18 cellular contexts compared by ENCODE assay signal in the genomic region with DNA sequence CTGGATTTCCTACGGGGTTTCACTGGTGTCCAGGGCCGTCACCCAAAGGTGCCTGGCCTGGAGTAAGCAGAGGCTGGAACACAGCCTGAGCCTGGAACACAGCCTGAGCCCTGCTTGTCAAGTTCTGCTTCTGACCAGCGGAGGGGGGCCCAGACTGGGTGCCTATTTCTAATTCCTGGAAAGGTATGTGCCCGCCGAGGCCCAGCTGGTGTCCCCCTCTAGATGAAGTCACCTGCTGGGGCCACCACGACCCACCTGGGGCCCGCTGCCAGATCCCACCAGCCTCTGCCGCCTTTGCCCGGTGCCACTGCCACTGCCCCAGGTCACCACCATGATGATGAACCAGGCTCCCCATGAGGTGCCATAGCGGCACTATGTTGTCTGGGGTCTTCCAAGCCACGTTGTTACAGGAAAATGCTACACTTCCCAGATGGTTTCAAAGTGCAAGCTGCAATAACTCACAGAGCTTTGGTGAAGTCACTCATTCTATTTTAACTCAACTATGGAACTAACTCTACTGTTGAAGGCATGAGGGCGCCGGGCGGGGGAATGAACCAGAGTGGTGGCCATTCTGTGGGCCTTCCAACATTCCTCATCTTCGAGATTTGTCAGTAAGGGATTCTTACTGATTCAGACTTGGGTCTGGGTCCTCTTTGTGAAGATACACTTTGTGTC. TPM values are rescaled to one million over a fixed set of nuclear protein-coding genes. Genes with fewer than 3 reads are reported as not detected.
DNase-seq lines count a peak whose midpoint lies in the region; ATAC-seq and TF ChIP-seq lines count a peak whose summit lies in the region.
"Had no signal": no experiment of that assay in that cellular context is flagged by ENCODE, and none has a peak within 500 bp of the region (broad histone marks: within the 10 kb centered on the region; RNA-seq: fewer than 3 reads in every experiment).

No MANE protein-coding gene starts in this region.

- H4K20me1 ChIP-seq in PC-3 (ENCODE audit: low read length), result no peaks in the 10 kb centered on the region
- no peaks in the 10 kb centered on the region for H4K20me1 ChIP-seq in mammary epithelial cell (ENCODE audit: insufficient read depth, low read length)
- no peaks in the 10 kb centered on the region for H4K20me1 ChIP-seq in neural progenitor cell (ENCODE audit: low read depth)
- H4K20me1 ChIP-seq: BLaER1 had no signal

- no peak for TF ChIP-seq POLR2A in suprapubic skin (IDR thresholded peaks at IDR 0.05)

- peak overlapping the region; percentile 64 for H2AFZ ChIP-seq in PC-3 (ENCODE audit: low read length)
- no peak overlapping the region for H2AFZ ChIP-seq in mammary epithelial cell (ENCODE audit: low read depth, low read length)
- no peak overlapping the region for H2AFZ ChIP-seq in neural progenitor cell (replicated peaks)

- peak overlapping the region; percentile 60 for H3K4me3 Mint-ChIP-seq in neural progenitor cell
- H3K4me3 Mint-ChIP-seq in endodermal cell, result no peak overlapping the region
- H3K4me3 Mint-ChIP-seq: activated T-cell treated with anti-CD3 and anti-CD28 coated beads, Interleukin-2, amount 50 U/mL, for 72 hours; natural killer cell treated with Interleukin-12 subunit alpha and Interleukin-12 subunit beta and Interleukin-15 and Interleukin-18, amount 100 ng/mL, for 72 hours; stimulated activated effector memory CD8-positive, alpha-beta T cell treated with anti-CD3 and anti-CD28 coated beads, Interleukin-12 subunit alpha, Interleukin-12 subunit beta, amount 100 ng/mL, for 72 hours had no signal

- H3K9me3 ChIP-seq in PC-3 (ENCODE audit: low read length), result no peaks in the 10 kb centered on the region
- H3K9me3 ChIP-seq in mammary epithelial cell (replicated peaks; ENCODE audit: insufficient read depth, low read length), result no peaks in the 10 kb centered on the region
- H3K9me3 ChIP-seq in neural progenitor cell (ENCODE audit: low read depth), result no peaks in the 10 kb centered on the region
- no peaks in the 10 kb centered on the region for H3K9me3 ChIP-seq in suprapubic skin
- H3K9me3 ChIP-seq in endodermal cell (ENCODE audit: control insufficient read depth, low read length), result no peaks in the 10 kb centered on the region
- H3K9me3 ChIP-seq: BLaER1, tibial artery had no signal

- no TSS peak for BruUV-seq in PC-3 (replicated peaks; lab: Mats Ljungman, UMichigan)
- BruUV-seq in mammary epithelial cell (replicated peaks; lab: Mats Ljungman, UMichigan), result no TSS peak

- H3K27ac Mint-ChIP-seq in neural progenitor cell (peak overlapping the region; percentile 70), endodermal cell (no peak overlapping the region)
- H3K27ac Mint-ChIP-seq: activated T-cell treated with anti-CD3 and anti-CD28 coated beads, Interleukin-2, amount 50 U/mL, for 72 hours; natural killer cell treated with Interleukin-12 subunit alpha and Interleukin-12 subunit beta and Interleukin-15 and Interleukin-18, amount 100 ng/mL, for 72 hours; stimulated activated effector memory CD8-positive, alpha-beta T cell treated with anti-CD3 and anti-CD28 coated beads, Interleukin-12 subunit alpha, Interleukin-12 subunit beta, amount 100 ng/mL, for 72 hours had no signal

- H3K79me2 ChIP-seq in PC-3 (ENCODE audit: low read length) (no peaks in the 10 kb centered on the region), mammary epithelial cell (ENCODE audit: insufficient read depth, low read length) (no peaks in the 10 kb centered on the region), neural progenitor cell (ENCODE audit: low read depth) (no peaks in the 10 kb centered on the region)

- no peak for TF ChIP-seq EP300 in suprapubic skin (IDR thresholded peaks at IDR 0.05)

- H3K27me3 ChIP-seq in PC-3 (ENCODE audit: low read length) (no peaks in the 10 kb centered on the region), mammary epithelial cell (ENCODE audit: insufficient read depth, low read length) (no peaks in the 10 kb centered on the region), neural progenitor cell (no peaks in the 10 kb centered on the region), suprapubic skin (no peaks in the 10 kb centered on the region), endodermal cell (ENCODE audit: control insufficient read depth, insufficient read depth, low read length, poor library complexity, severe bottlenecking) (no peaks in the 10 kb centered on the region)
- H3K27me3 ChIP-seq: BLaER1, tibial artery had no signal

- no peaks in the 10 kb centered on the region for H3K9me2 ChIP-seq in PC-3 (replicated peaks; ENCODE audit: low read length)

- POLR2A ChIA-PET in PC-3 (lab: Charles Lee; ENCODE audit: unreplicated experiment), result no interaction called here

- peaks cover 11% of the 10 kb centered on the region for H3K9me3 Mint-ChIP-seq in neural progenitor cell
- no peaks in the 10 kb centered on the region for H3K9me3 Mint-ChIP-seq in endodermal cell
- H3K9me3 Mint-ChIP-seq: activated naive CD4-positive, alpha-beta T cell treated with anti-CD3 and anti-CD28 coated beads, Interleukin-2, amount 50 U/mL, for 72 hours; activated T-cell treated with anti-CD3 and anti-CD28 coated beads, Interleukin-2, amount 50 U/mL, for 72 hours; natural killer cell treated with Interleukin-12 subunit alpha and Interleukin-12 subunit beta and Interleukin-15 and Interleukin-18, amount 100 ng/mL, for 72 hours; stimulated activated effector memory CD8-positive, alpha-beta T cell treated with anti-CD3 and anti-CD28 coated beads, Interleukin-12 subunit alpha, Interleukin-12 subunit beta, amount 100 ng/mL, for 72 hours had no signal

- H3K4me1 Mint-ChIP-seq in neural progenitor cell (peaks cover 25% of the 10 kb centered on the region), endodermal cell (peaks cover 31% of the 10 kb centered on the region)

- H3K4me2 ChIP-seq in PC-3 (ENCODE audit: low read length) (peak overlapping the region; percentile 21; the same call in 1 of the 2 replicates), mammary epithelial cell (ENCODE audit: insufficient read depth, low read depth, low read length) (no peak overlapping the region), neural progenitor cell (no peak overlapping the region)
- H3K4me2 ChIP-seq: BLaER1 had no signal

- H3K36me3 ChIP-seq in PC-3 (ENCODE audit: low read depth, low read length), result no peaks in the 10 kb centered on the region
- H3K36me3 ChIP-seq in mammary epithelial cell (ENCODE audit: insufficient read depth, low read length), result no peaks in the 10 kb centered on the region
- H3K36me3 ChIP-seq in neural progenitor cell, result no peaks in the 10 kb centered on the region
- no peaks in the 10 kb centered on the region for H3K36me3 ChIP-seq in suprapubic skin
- H3K36me3 ChIP-seq in endodermal cell (ENCODE audit: control insufficient read depth, insufficient read depth, low read length), result no peaks in the 10 kb centered on the region
- H3K36me3 ChIP-seq: BLaER1, tibial artery had no signal

- intact Hi-C loops in PC-3 (cut with micrococcal nuclease), result no loop called here
- intact Hi-C loops in mammary epithelial cell (cut with micrococcal nuclease), result loop anchor here (10.0 kb wide), 1 partner anchor 318 kb away; no protein-coding TSS in a partner anchor

- 98% methylated on average over 13 of the region's 15 CpGs for WGBS in mammary epithelial cell (ENCODE audit: low coverage, missing lambda C conversion rate)
- WGBS in suprapubic skin, result 67% methylated on average over 12 of the region's 15 CpGs
- whole genome bisulfite sequencing in endodermal cell (ENCODE audit: insufficient coverage in 1 of 2, insufficient read length in 1 of 2), 2 experiments, result 96 to 97% methylated on average over 13 to 15 of the region's 15 CpGs

- H3K4me1 ChIP-seq in PC-3 (ENCODE audit: insufficient read depth, low read length) (peaks cover 29% of the 10 kb centered on the region), mammary epithelial cell (ENCODE audit: insufficient read depth, low read length) (peaks cover 48% of the 10 kb centered on the region), neural progenitor cell (peaks cover 16% of the 10 kb centered on the region), suprapubic skin (peaks cover 40% of the 10 kb centered on the region), endodermal cell (ENCODE audit: control insufficient read depth, insufficient read depth, low read length) (peaks cover 7% of the 10 kb centered on the region)
- H3K4me1 ChIP-seq: BLaER1 had no signal

- dilution Hi-C loops in mammary epithelial cell (cut with HindIII; ENCODE audit: low sequenced_read_pairs), result loop anchor here (5.0 kb wide), 1 partner anchor 130 kb away; no protein-coding TSS in a partner anchor

- H3F3A ChIP-seq in PC-3 (ENCODE audit: low read length, unreplicated experiment) (no peaks in the 10 kb centered on the region), neural progenitor cell (ENCODE audit: low read depth) (peaks cover 7% of the 10 kb centered on the region)

- no peak overlapping the region for H3K9ac ChIP-seq in PC-3 (ENCODE audit: low read length)
- no peak overlapping the region for H3K9ac ChIP-seq in mammary epithelial cell (ENCODE audit: insufficient read depth, low read length)
- H3K9ac ChIP-seq in neural progenitor cell, result no peak overlapping the region
- H3K9ac ChIP-seq in endodermal cell (ENCODE audit: extremely low read depth, low read length, poor library complexity, severe bottlenecking), result no peak overlapping the region
- H3K9ac ChIP-seq: BLaER1 had no signal

- H3K27me3 Mint-ChIP-seq in neural progenitor cell (ENCODE audit: insufficient read depth, low read depth) (peaks cover 16% of the 10 kb centered on the region), endodermal cell (ENCODE audit: insufficient read depth) (no peaks in the 10 kb centered on the region)

- CTCF ChIA-PET in PC-3 (lab: Charles Lee), result interaction anchor here (0.6 kb wide), 1 partner anchor 124 kb away, joined by 6 read pairs; no protein-coding TSS in a partner anchor
- CTCF ChIA-PET in mammary epithelial cell (lab: Charles Lee; ENCODE audit: low non-redundant PET), result no interaction called here

- H3K4me3 ChIP-seq in PC-3 (ENCODE audit: low read length) (no peak overlapping the region), mammary epithelial cell (replicated peaks in 1 of 3; ENCODE audit: insufficient read depth in 1 of 3, low read depth in 2 of 3, low read length in 3 of 3) (no peak overlapping the region), neural progenitor cell (no peak overlapping the region), suprapubic skin (no peak overlapping the region), endodermal cell (ENCODE audit: low read length) (no peak overlapping the region)
- H3K4me3 ChIP-seq: BLaER1, tibial artery had no signal

- in situ Hi-C loops in mammary epithelial cell (cut with MboI; ENCODE audit: low sequenced_read_pairs in 2 of 2), result loop anchor here in 1 of 2 donors (10.0 kb wide), 1 partner anchor 78 kb away; the partner anchor contains the start of gene MATN3

- TF ChIP-seq CTCF in PC-3 (conservative IDR thresholded peaks at IDR 0.05; ENCODE audit: low read depth, low read length), result no peak
- TF ChIP-seq CTCF in mammary epithelial cell (conservative IDR thresholded peaks at IDR 0.05 in 1 of 2, IDR thresholded peaks at IDR 0.05 in 1 of 2; ENCODE audit: extremely low read depth in 1 of 2, insufficient read depth in 1 of 2, low read depth in 1 of 2, low read length in 2 of 2), result no peak
- no peak for TF ChIP-seq CTCF in neural progenitor cell (IDR thresholded peaks at IDR 0.05)
- no peak for TF ChIP-seq CTCF in suprapubic skin (IDR thresholded peaks at IDR 0.05)
- no peak for TF ChIP-seq CTCF in endodermal cell (conservative IDR thresholded peaks at IDR 0.05)

- DNase-seq in PC-3, result no peak
- no peak for DNase-seq in mammary epithelial cell
- no peak for DNase-seq in neural progenitor cell (ENCODE audit: low spot score)
- no peak for DNase-seq in suprapubic skin (ENCODE audit: low spot score in 2 of 2)
- DNase-seq in RPMI8226, result no peak
- no peak for DNase-seq in endodermal cell
- DNase-seq: activated CD4-positive, CD25-positive, alpha-beta regulatory T cell treated with anti-CD3 and anti-CD28 coated beads, Interleukin-2, amount 50 U/mL, for 72 hours; activated CD8-positive, alpha-beta memory T cell treated with anti-CD3 and anti-CD28 coated beads for 24 hours; activated T-cell treated with anti-CD3 and anti-CD28 coated beads, Interleukin-2, amount 50 U/mL, for 72 hours; kidney; NCI-H146; NCI-H774; tibial artery had no signal

- H3K27ac ChIP-seq in PC-3 (ENCODE audit: low read length), result no peak overlapping the region
- H3K27ac ChIP-seq in mammary epithelial cell (ENCODE audit: insufficient read depth, low read depth, low read length), result peak overlapping the region; percentile 70
- no peak overlapping the region for H3K27ac ChIP-seq in neural progenitor cell
- peak overlapping the region; percentile 72 for H3K27ac ChIP-seq in suprapubic skin
- no peak overlapping the region for H3K27ac ChIP-seq in endodermal cell (ENCODE audit: low read depth, low read length)
- H3K27ac ChIP-seq: BLaER1, tibial artery had no signal

- ATAC-seq in PC-3 (no peak), GM18873 (IDR thresholded peaks at IDR 0.05; ENCODE audit: low FRiP score, unreplicated experiment) (no peak)
- ATAC-seq: activated naive CD4-positive, alpha-beta T cell treated with anti-CD3 and anti-CD28 coated beads, Interleukin-2, amount 50 U/mL, for 72 hours; activated T-cell treated with anti-CD3 and anti-CD28 coated beads, Interleukin-2, amount 50 U/mL, for 72 hours; natural killer cell treated with Interleukin-12 subunit alpha and Interleukin-12 subunit beta and Interleukin-15 and Interleukin-18, amount 100 ng/mL, for 72 hours; stimulated activated effector memory CD8-positive, alpha-beta T cell treated with anti-CD3 and anti-CD28 coated beads, Interleukin-12 subunit alpha, Interleukin-12 subunit beta, amount 100 ng/mL, for 72 hours had no signal

- H3K36me3 Mint-ChIP-seq in neural progenitor cell, result no peaks in the 10 kb centered on the region
- H3K36me3 Mint-ChIP-seq in endodermal cell (ENCODE audit: low read depth), result no peaks in the 10 kb centered on the region
- H3K36me3 Mint-ChIP-seq: activated naive CD4-positive, alpha-beta T cell treated with anti-CD3 and anti-CD28 coated beads, Interleukin-2, amount 50 U/mL, for 72 hours; natural killer cell treated with Interleukin-12 subunit alpha and Interleukin-12 subunit beta and Interleukin-15 and Interleukin-18, amount 100 ng/mL, for 72 hours; stimulated activated effector memory CD8-positive, alpha-beta T cell treated with anti-CD3 and anti-CD28 coated beads, Interleukin-12 subunit alpha, Interleukin-12 subunit beta, amount 100 ng/mL, for 72 hours had no signal

RNA-seq across cellular contexts. Expression of gene LAPTM4A, which starts 40.9 kb away (rescaled TPM):
- total RNA-seq in PC-3 (2014; rRNA removed), result 54.5 and 62.7 TPM in 2 replicates
- total RNA-seq in mammary epithelial cell, result 100 to 1,000 TPM; 160 to 162 TPM
- polyA plus RNA-seq in mammary epithelial cell, result 223 TPM
- 181 TPM for polyA minus RNA-seq in mammary epithelial cell
- 170 and 205 TPM in 2 replicates for total RNA-seq in neural progenitor cell (ENCODE audit: low replicate concordance)
- 100 to 1,000 TPM in 3 of 4 donors, 10 to 100 TPM in 1; 88.8 to 159 (median 128) TPM for total RNA-seq in suprapubic skin
- total RNA-seq in endodermal cell, result 100 to 1,000 TPM; 285 to 291 TPM
- polyA plus RNA-seq in endodermal cell (2013, experiment 1 of 2), result 225 TPM
- 221 TPM for polyA plus RNA-seq in endodermal cell (2013, experiment 2 of 2)

Comparison
In these comparisons a context has a peak if more than half of its experiments do, and no peak if none do; other contexts are left out.
1. H3K27ac ChIP-seq: peak in mammary epithelial cell (single experiment) and suprapubic skin (single experiment); none in PC-3 (single experiment), neural progenitor cell (single experiment) and endodermal cell (single experiment).